ENCODE assay signal across 12 cellular contexts in the genomic region with DNA sequence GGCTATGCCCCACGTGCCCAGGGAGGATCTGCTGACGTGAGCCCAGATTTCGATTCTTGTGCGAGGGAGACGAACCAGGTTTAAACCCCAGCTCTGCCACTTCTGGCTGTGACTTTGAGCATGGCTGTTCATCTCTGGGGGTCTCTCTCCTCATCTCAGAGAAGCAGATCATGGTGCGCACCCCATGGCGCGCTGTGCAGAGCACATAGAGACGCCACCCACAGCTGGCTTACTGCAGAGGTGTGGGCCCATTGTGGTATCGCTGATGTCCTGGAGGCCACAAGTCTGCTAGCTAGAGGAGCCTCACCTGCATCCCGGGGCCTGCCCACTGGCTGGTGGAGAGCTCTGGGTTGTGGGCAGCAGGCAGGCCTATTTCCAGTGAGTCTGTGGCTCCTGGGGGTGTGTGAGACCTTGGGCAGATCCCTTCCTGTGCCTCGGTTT.
"Had no signal": no experiment of that assay in that cellular context is flagged by ENCODE, and none has a peak within 500 bp of the region (broad histone marks: within the 10 kb centered on the region; RNA-seq: fewer than 3 reads in every experiment).

No MANE protein-coding gene starts in this region.

- H3K4me3 Mint-ChIP-seq: activated CD4-positive, alpha-beta memory T cell treated with anti-CD3 and anti-CD28 coated beads for 36 hours; activated naive CD8-positive, alpha-beta T cell treated with anti-CD3 and anti-CD28 coated beads for 36 hours; activated T-cell treated with anti-CD3 and anti-CD28 coated beads, Interleukin-2, amount 50 U/mL, for 4 hours; neural crest cell had no signal

- H3K27ac Mint-ChIP-seq: activated CD4-positive, alpha-beta memory T cell treated with anti-CD3 and anti-CD28 coated beads for 36 hours; activated naive CD8-positive, alpha-beta T cell treated with anti-CD3 and anti-CD28 coated beads for 36 hours had no signal

- ATAC-seq: activated T-cell treated with anti-CD3 and anti-CD28 coated beads, Interleukin-2, amount 50 U/mL, for 4 hours; pancreas had no signal

- H3K4me1 ChIP-seq: pancreas, suprapubic skin, upper lobe of left lung had no signal

- DNase-seq: activated CD4-positive, alpha-beta memory T cell treated with anti-CD3 and anti-CD28 coated beads for 36 hours; activated gamma-delta T cell treated with Interleukin-2 at 50 U/mL for 16 hours; activated naive CD8-positive, alpha-beta T cell treated with anti-CD3 and anti-CD28 coated beads for 36 hours; activated T-cell treated with anti-CD3 and anti-CD28 coated beads, Interleukin-2, amount 50 U/mL, for 4 hours; hypothalamus; small intestine; T1000; upper lobe of left lung had no signal

- H3K27me3 Mint-ChIP-seq: activated CD4-positive, alpha-beta memory T cell treated with anti-CD3 and anti-CD28 coated beads for 36 hours; activated naive CD8-positive, alpha-beta T cell treated with anti-CD3 and anti-CD28 coated beads for 36 hours had no signal

- H3K9me3 Mint-ChIP-seq: activated CD4-positive, alpha-beta memory T cell treated with anti-CD3 and anti-CD28 coated beads for 36 hours; activated naive CD8-positive, alpha-beta T cell treated with anti-CD3 and anti-CD28 coated beads for 36 hours; activated T-cell treated with anti-CD3 and anti-CD28 coated beads, Interleukin-2, amount 50 U/mL, for 4 hours; neural crest cell had no signal

- H3K27ac ChIP-seq: pancreas, suprapubic skin, upper lobe of left lung had no signal

- H3K27me3 ChIP-seq: dorsolateral prefrontal cortex, pancreas, suprapubic skin, upper lobe of left lung had no signal

- H3K4me3 ChIP-seq: dorsolateral prefrontal cortex, pancreas, suprapubic skin, upper lobe of left lung had no signal

- H3K36me3 ChIP-seq: pancreas, suprapubic skin, upper lobe of left lung had no signal

- H3K9me3 ChIP-seq: pancreas, suprapubic skin, upper lobe of left lung had no signal

- H3K4me1 Mint-ChIP-seq: activated naive CD8-positive, alpha-beta T cell treated with anti-CD3 and anti-CD28 coated beads for 36 hours had no signal
